Comparison of ENCODE assay signal across 14 cellular contexts in genomic region chr15:89052474-89052873, GRCh38. TPM values are rescaled to one million over a fixed set of nuclear protein-coding genes. Genes with fewer than 3 reads are reported as not detected.
DNase-seq lines count a peak whose midpoint lies in the region; ATAC-seq and TF ChIP-seq lines count a peak whose summit lies in the region.
"Had no signal": no experiment of that assay in that cellular context is flagged by ENCODE, and none has a peak within 500 bp of the region (broad histone marks: within the 10 kb centered on the region; RNA-seq: fewer than 3 reads in every experiment).

No MANE protein-coding gene starts in this region.

- H3K36me3 Mint-ChIP-seq in CD8-positive, alpha-beta T cell: peaks cover 3% of the 10 kb centered on the region

- peak overlapping the region in 1 of 2 experiments; percentile 23 for H3K18ac ChIP-seq in mesenchymal stem cell (ENCODE audit: low read depth in 1 of 2, low read length in 2 of 2)

- H3K23ac ChIP-seq in mesenchymal stem cell (ENCODE audit: low read length in 2 of 2): no peak overlapping the region

- H3K14ac ChIP-seq in mesenchymal stem cell (ENCODE audit: low read length in 2 of 2): no peak overlapping the region

- H3K27me3 Mint-ChIP-seq in CD8-positive, alpha-beta T cell (ENCODE audit: low read depth): no peaks in the 10 kb centered on the region

- DNase-seq in AG04450 (ENCODE audit: low read depth, low spot score) (peak; percentile 83), astrocyte of the spinal cord (ENCODE audit: low read depth, low spot score) (peak; percentile 94), mesenchymal stem cell (peak; percentile 91), foreskin melanocyte (no peak), NCI-H2081 treated with DMSO at 0.1 percent for 48 hours (lab: John Stamatoyannopoulos, UW) (no peak), iPS-NIHi7 (ENCODE audit: extremely low spot score) (no peak)
- DNase-seq in Jurkat, Clone E6-1 (ENCODE audit: low read depth, low spot score): peak; percentile 32
- no peak for DNase-seq in CD8-positive, alpha-beta T cell
- DNase-seq: activated T-cell treated with anti-CD3 and anti-CD28 coated beads, Interleukin-2, amount 50 U/mL, for 4 hours; C1 segment of cervical spinal cord; immature natural killer cell; Karpas-422 had no signal

- no peak overlapping the region for H2BK15ac ChIP-seq in mesenchymal stem cell (ENCODE audit: low read depth, poor library complexity, severe bottlenecking)

- CTCF ChIA-PET in AG04450 (lab: Charles Lee): interaction anchor here (0.6 to 2.6 kb wide), 5 partner anchors 7 to 154 kb away, joined by 3 to 21 read pairs (median 8); no protein-coding TSS in a partner anchor
- CTCF ChIA-PET in CD8-positive, alpha-beta T cell (lab: Charles Lee): interaction anchor here (0.6 to 2.6 kb wide), 3 partner anchors 12 to 148 kb away, joined by 3 to 11 read pairs (median 4); no protein-coding TSS in a partner anchor

- no peaks in the 10 kb centered on the region for H3K36me3 ChIP-seq in mesenchymal stem cell (ENCODE audit: control insufficient read depth in 1 of 2, insufficient read depth in 2 of 2, low read depth in 1 of 2, low read length in 2 of 2)
- H3K36me3 ChIP-seq in CD8-positive, alpha-beta T cell (ENCODE audit: insufficient read depth, low read length): no peaks in the 10 kb centered on the region

- no peak overlapping the region for H2BK5ac ChIP-seq in mesenchymal stem cell (ENCODE audit: low read depth, low read length, poor library complexity, severe bottlenecking)

- in situ Hi-C loops in astrocyte of the spinal cord (cut with HindIII; ENCODE audit: low sequenced_read_pairs): no loop called here

- no peak overlapping the region for H2AFZ ChIP-seq in mesenchymal stem cell (ENCODE audit: low read depth, low read length)
- H2AFZ ChIP-seq: parathyroid adenoma had no signal

- H3K4me1 ChIP-seq in mesenchymal stem cell (ENCODE audit: control insufficient read depth, insufficient read depth, low read depth, low read length): peaks cover 2% of the 10 kb centered on the region
- peaks cover 8% of the 10 kb centered on the region for H3K4me1 ChIP-seq in CD8-positive, alpha-beta T cell (ENCODE audit: insufficient read depth, low read length)
- H3K4me1 ChIP-seq: parathyroid adenoma had no signal

- no peak overlapping the region for H4K8ac ChIP-seq in mesenchymal stem cell (ENCODE audit: low read length)

- H2AK5ac ChIP-seq in mesenchymal stem cell (ENCODE audit: low read length, severe bottlenecking): no peak overlapping the region

- POLR2A ChIA-PET in AG04450 (lab: Yijun Ruan, JAX): interaction anchor here (0.7 to 0.8 kb wide), 2 partner anchors 36 to 106 kb away, joined by 3 read pairs; partner anchors contain the start of gene ABHD2
- POLR2A ChIA-PET in CD8-positive, alpha-beta T cell (lab: Charles Lee): interaction anchor here (1.2 kb wide), 1 partner anchor 19 kb away, joined by 3 read pairs; no protein-coding TSS in a partner anchor

- H3K27ac ChIP-seq in AG04450 (ENCODE audit: low read depth, low read length): peak overlapping the region; percentile 84
- H3K27ac ChIP-seq in mesenchymal stem cell (ENCODE audit: low read length, poor library complexity, severe bottlenecking): no peak overlapping the region
- no peak overlapping the region for H3K27ac ChIP-seq in CD8-positive, alpha-beta T cell (ENCODE audit: low read depth, low read length)
- H3K27ac ChIP-seq: parathyroid adenoma had no signal

- no peak overlapping the region for H3K4me3 Mint-ChIP-seq in CD8-positive, alpha-beta T cell
- H3K4me3 Mint-ChIP-seq: activated T-cell treated with anti-CD3 and anti-CD28 coated beads, Interleukin-2, amount 50 U/mL, for 4 hours; immature natural killer cell had no signal

- no peak overlapping the region for H3K4me3 ChIP-seq in AG04450 (ENCODE audit: low read depth, low read length)
- no peak overlapping the region for H3K4me3 ChIP-seq in Jurkat, Clone E6-1 (ENCODE audit: low read length)
- no peak overlapping the region for H3K4me3 ChIP-seq in astrocyte of the spinal cord (ENCODE audit: low read depth, low read length)
- H3K4me3 ChIP-seq in mesenchymal stem cell (ENCODE audit: insufficient read depth in 1 of 2, low read depth in 1 of 2, low read length in 2 of 2): no peak overlapping the region
- no peak overlapping the region for H3K4me3 ChIP-seq in CD8-positive, alpha-beta T cell (ENCODE audit: low read depth, low read length)
- H3K4me3 ChIP-seq: GM12878 had no signal

- peak overlapping the region; percentile 63 for H3K9ac ChIP-seq in mesenchymal stem cell (ENCODE audit: low read length)
- H3K9ac ChIP-seq: parathyroid adenoma had no signal

- H2BK120ac ChIP-seq in mesenchymal stem cell (ENCODE audit: low read depth, low read length): no peak overlapping the region

- H4K91ac ChIP-seq in mesenchymal stem cell (ENCODE audit: low read length): no peak overlapping the region

- intact Hi-C loops in CD8-positive, alpha-beta T cell (cut with DNase I, micrococcal nuclease): no loop called here

- H3K4me1 Mint-ChIP-seq in CD8-positive, alpha-beta T cell (ENCODE audit: low read depth): peaks cover 15% of the 10 kb centered on the region

- H3K27me3 ChIP-seq in AG04450 (ENCODE audit: control insufficient read depth, insufficient read depth, low read length): no peaks in the 10 kb centered on the region
- no peaks in the 10 kb centered on the region for H3K27me3 ChIP-seq in mesenchymal stem cell (ENCODE audit: control insufficient read depth in 1 of 2, insufficient read depth in 1 of 2, low read length in 2 of 2)
- no peaks in the 10 kb centered on the region for H3K27me3 ChIP-seq in CD8-positive, alpha-beta T cell (ENCODE audit: insufficient read depth, low read length)

- no peak overlapping the region for H3K4me2 ChIP-seq in mesenchymal stem cell (ENCODE audit: low read length, poor library complexity, severe bottlenecking)

- no peaks in the 10 kb centered on the region for H3K79me1 ChIP-seq in mesenchymal stem cell (replicated peaks; ENCODE audit: low read length, poor library complexity, severe bottlenecking)

- WGBS in mesenchymal stem cell: 62% methylated on average over 3 of the region's 3 CpGs

- H3K4ac ChIP-seq in mesenchymal stem cell (ENCODE audit: low read depth in 1 of 2, low read length in 2 of 2): no peak overlapping the region

- peaks cover 3% of the 10 kb centered on the region for H3K9me3 Mint-ChIP-seq in CD8-positive, alpha-beta T cell
- H3K9me3 Mint-ChIP-seq: immature natural killer cell had no signal

- no peak for TF ChIP-seq CTCF in AG04450 (IDR thresholded peaks at IDR 0.05; ENCODE audit: low read depth, low read length)
- no peak for TF ChIP-seq CTCF in astrocyte of the spinal cord (IDR thresholded peaks at IDR 0.05; ENCODE audit: low read depth, low read length)
- no peak for TF ChIP-seq CTCF in CD8-positive, alpha-beta T cell (IDR thresholded peaks at IDR 0.05)

- ATAC-seq in CD8-positive, alpha-beta T cell: no peak
- ATAC-seq: activated T-cell treated with anti-CD3 and anti-CD28 coated beads, Interleukin-2, amount 50 U/mL, for 4 hours; GM12878 had no signal

- H3K9me3 ChIP-seq in AG04450 (ENCODE audit: control insufficient read depth, insufficient read depth, low read length) (no peaks in the 10 kb centered on the region), mesenchymal stem cell (ENCODE audit: control insufficient read depth, low read length) (no peaks in the 10 kb centered on the region)
- no peaks in the 10 kb centered on the region for H3K9me3 ChIP-seq in CD8-positive, alpha-beta T cell (ENCODE audit: low read length)

- H2BK12ac ChIP-seq in mesenchymal stem cell (ENCODE audit: low read length in 2 of 2): no peak overlapping the region

- H3K27ac Mint-ChIP-seq in CD8-positive, alpha-beta T cell: no peak overlapping the region

RNA-seq across cellular contexts. Expression of gene ABHD2, which starts 35.8 kb away (rescaled TPM):
- polyA plus RNA-seq in AG04450 (2011; rRNA removed): 51.5 and 60.1 TPM in 2 replicates
- 153 and 175 TPM in 2 replicates for polyA minus RNA-seq in AG04450 (2011; rRNA and poly(A)+ RNA removed)
- 24.4 TPM for polyA plus RNA-seq in Jurkat, Clone E6-1 (2012; ENCODE audit: insufficient read depth, insufficient read length)
- polyA plus RNA-seq in mesenchymal stem cell (2013, experiment 1 of 2): 12.5 TPM
- 12.4 TPM for polyA plus RNA-seq in mesenchymal stem cell (2013, experiment 2 of 2)
- 10 to 100 TPM; 22.2 to 25.7 TPM for total RNA-seq in CD8-positive, alpha-beta T cell

Comparison
In these comparisons a context has a peak if more than half of its experiments do, and no peak if none do; other contexts are left out.
1. DNase-seq: peak in AG04450 (single experiment), Jurkat, Clone E6-1 (single experiment), astrocyte of the spinal cord (single experiment) and mesenchymal stem cell (single experiment); none in foreskin melanocyte (single experiment), NCI-H2081 treated with DMSO at 0.1 percent for 48 hours (single experiment), CD8-positive, alpha-beta T cell (0 of 7) and iPS-NIHi7 (single experiment).